Comparison of ENCODE assay signal across 8 cellular contexts in the genomic region with DNA sequence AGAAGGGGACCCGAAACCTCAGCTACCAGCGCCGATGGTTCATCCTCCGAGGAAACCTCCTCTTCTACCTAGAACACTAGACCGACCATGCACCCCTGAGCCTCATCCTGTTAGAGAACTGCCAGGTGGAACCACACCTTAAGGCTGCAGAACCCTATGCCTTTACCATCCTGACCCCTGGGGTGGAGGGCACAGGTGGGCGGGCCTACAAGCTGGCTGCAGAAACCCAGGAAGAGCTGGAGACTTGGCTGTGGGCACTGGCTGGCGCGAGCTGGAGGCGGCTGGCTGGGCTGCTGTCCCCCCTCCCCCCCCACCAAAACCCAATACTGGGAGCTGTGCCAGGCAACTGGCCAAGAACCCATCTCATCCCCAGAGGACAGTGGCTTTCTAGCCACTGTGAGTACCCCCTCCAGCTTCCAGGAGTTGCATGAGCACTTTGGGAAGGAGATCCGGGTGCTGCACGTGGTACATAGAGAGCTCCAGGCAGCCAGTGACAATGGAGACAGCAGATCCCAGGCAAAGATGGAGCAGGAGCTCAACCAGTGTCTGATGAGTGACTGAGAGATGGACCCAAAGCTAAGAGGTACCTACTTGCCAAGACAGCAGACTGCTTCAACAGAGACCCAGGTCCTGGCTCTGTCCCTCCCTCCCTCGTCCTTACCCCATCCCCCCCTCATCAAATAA. TPM values are rescaled to one million over a fixed set of nuclear protein-coding genes. Genes with fewer than 3 reads are reported as not detected.
A peak's percentile ranks its signal among the peaks of the same experiment; 100 is the strongest.
DNase-seq lines count a peak whose midpoint lies in the region.

No MANE protein-coding gene starts in this region.

- no peaks in the 10 kb centered on the region for H3K9me3 Mint-ChIP-seq in activated naive CD4-positive, alpha-beta T cell treated with anti-CD3 and anti-CD28 coated beads, Interleukin-2, amount 50 U/mL, for 24 hours

- no peaks in the 10 kb centered on the region for H3K9me3 ChIP-seq in thymus (ENCODE audit: control insufficient read depth)

- H3K27me3 Mint-ChIP-seq in activated naive CD4-positive, alpha-beta T cell treated with anti-CD3 and anti-CD28 coated beads, Interleukin-2, amount 50 U/mL, for 24 hours, result no peaks in the 10 kb centered on the region

- peak overlapping the region; percentile 85 for H3K27ac Mint-ChIP-seq in activated naive CD4-positive, alpha-beta T cell treated with anti-CD3 and anti-CD28 coated beads, Interleukin-2, amount 50 U/mL, for 24 hours

- H3K4me1 Mint-ChIP-seq in activated naive CD4-positive, alpha-beta T cell treated with anti-CD3 and anti-CD28 coated beads, Interleukin-2, amount 50 U/mL, for 24 hours, result peaks cover 29% of the 10 kb centered on the region

- H3K4me3 Mint-ChIP-seq in activated naive CD4-positive, alpha-beta T cell treated with anti-CD3 and anti-CD28 coated beads, Interleukin-2, amount 50 U/mL, for 24 hours, result peak overlapping the region; percentile 92

- 94% methylated on average over 12 of the region's 12 CpGs for WGBS in thymus

- peaks cover 8% of the 10 kb centered on the region for H3K4me1 ChIP-seq in thymus (ENCODE audit: control insufficient read depth, insufficient read depth, low read length)

- H3K36me3 ChIP-seq in thymus (ENCODE audit: control insufficient read depth, insufficient read depth), result peaks cover 65% of the 10 kb centered on the region

- no peak overlapping the region for H3K4me3 ChIP-seq in thymus (ENCODE audit: low read length)

- no peaks in the 10 kb centered on the region for H3K27me3 ChIP-seq in layer of hippocampus (ENCODE audit: control insufficient read depth, insufficient read depth, low read length)
- H3K27me3 ChIP-seq in thymus (ENCODE audit: control insufficient read depth, insufficient read depth), result no peaks in the 10 kb centered on the region

- peak overlapping the region; percentile 93 for H3K27ac ChIP-seq in layer of hippocampus (ENCODE audit: low read depth, low read length)
- peak overlapping the region; percentile 10 for H3K27ac ChIP-seq in thymus (ENCODE audit: low read depth)

- DNase-seq in activated CD8-positive, alpha-beta memory T cell treated with anti-CD3 and anti-CD28 coated beads for 24 hours, result peak; percentile 60
- no peak for DNase-seq in activated CD8-positive, alpha-beta memory T cell treated with anti-CD3 and anti-CD28 coated beads, Interleukin-2, amount 50 U/mL, for 4 hours
- no peak for DNase-seq in GM19240 (ENCODE audit: insufficient read length, low spot score)
- DNase-seq in amniotic stem cell (lab: John Stamatoyannopoulos, UW), result no peak
- no peak for DNase-seq in effector CD4-positive, alpha-beta T cell

- H3K36me3 Mint-ChIP-seq in activated naive CD4-positive, alpha-beta T cell treated with anti-CD3 and anti-CD28 coated beads, Interleukin-2, amount 50 U/mL, for 24 hours, result peaks cover 4% of the 10 kb centered on the region

RNA-seq across cellular contexts. Expression of a gene that starts 1.4 kb away (rescaled TPM):
- polyA plus RNA-seq in thymus, result 48.0 TPM

RNA-seq across cellular contexts. Expression of a gene that starts 13.8 kb away (rescaled TPM):
- 25.0 TPM for polyA plus RNA-seq in thymus

RNA-seq across cellular contexts. Expression of a gene that starts 18.1 kb away (rescaled TPM):
- polyA plus RNA-seq in thymus, result 12.5 TPM

RNA-seq across cellular contexts. Expression of a gene that starts 25.8 kb away (rescaled TPM):
- 337 TPM for polyA plus RNA-seq in thymus

RNA-seq across cellular contexts. Expression of a gene that starts 38.7 kb away (rescaled TPM):
- polyA plus RNA-seq in thymus, result 5.9 TPM
